Comparison of ENCODE assay signal across 8 cellular contexts in genomic region chr3:184174646-184175492, GRCh38. TPM values are rescaled to one million over a fixed set of nuclear protein-coding genes. Genes with fewer than 3 reads are reported as not detected.
DNase-seq lines count a peak whose midpoint lies in the region; ATAC-seq and TF ChIP-seq lines count a peak whose summit lies in the region.

Gene AP2M1, plus strand, starts transcription at chr3:184174855. Its CDS starts 2,139 bp downstream, at chr3:184176994.

- peak; percentile 13; the same call in 1 of the 2 replicates for TF ChIP-seq CTCF in GM12874 (IDR thresholded peaks at IDR 0.05; ENCODE audit: insufficient read depth, low read depth, low read length)
- TF ChIP-seq CTCF in parathyroid adenoma (IDR thresholded peaks at IDR 0.05), result no peak
- TF ChIP-seq CTCF in tibial nerve (IDR thresholded peaks at IDR 0.05), result no peak

- peak within 1 kb of the TSS; percentile 92 for H3K4me2 ChIP-seq in parathyroid adenoma (ENCODE audit: low read length)

- peak; percentile 81 to 85 for TF ChIP-seq POLR2A in tibial nerve (IDR thresholded peaks at IDR 0.05)

- H3K36me3 Mint-ChIP-seq in activated naive CD8-positive, alpha-beta T cell treated with anti-CD3 and anti-CD28 coated beads, Interleukin-2, amount 50 U/mL, for 24 hours (ENCODE audit: low read depth), result peaks cover 17% of the 10 kb centered on the region

- H3K27me3 ChIP-seq in parathyroid adenoma (ENCODE audit: control insufficient read depth, insufficient read depth, low read length), result no peaks in the 10 kb centered on the region
- H3K27me3 ChIP-seq in tibial nerve, result no peaks in the 10 kb centered on the region

- H3K4me1 ChIP-seq in parathyroid adenoma, result peaks cover 12% of the 10 kb centered on the region
- peaks cover 0 to 46% (median 26%) of the 10 kb centered on the region in 4 donors for H3K4me1 ChIP-seq in tibial nerve

- H3K27ac ChIP-seq in parathyroid adenoma, result peak within 1 kb of the TSS; percentile 71
- peak within 1 kb of the TSS; percentile 82 to 97 (median 93) for H3K27ac ChIP-seq in tibial nerve

- H2AFZ ChIP-seq in parathyroid adenoma, result peak within 1 kb of the TSS; percentile 85

- peak within 1 kb of the TSS; percentile 77 for H3K4me3 ChIP-seq in parathyroid adenoma (ENCODE audit: low read depth, low read length)
- H3K4me3 ChIP-seq in tibial nerve, result peak within 1 kb of the TSS; percentile 72 to 99 (median 92)

- H3K36me3 ChIP-seq in parathyroid adenoma (ENCODE audit: control insufficient read depth, insufficient read depth, low read length) (no peaks in the 10 kb centered on the region), tibial nerve (peaks cover 3 to 57% (median 27%) of the 10 kb centered on the region in 3 donors)

- no peaks in the 10 kb centered on the region for H3K9me3 Mint-ChIP-seq in activated naive CD8-positive, alpha-beta T cell treated with anti-CD3 and anti-CD28 coated beads, Interleukin-2, amount 50 U/mL, for 24 hours

- H3K9ac ChIP-seq in parathyroid adenoma, result peak within 1 kb of the TSS; percentile 90

- ATAC-seq in HG02763 (IDR thresholded peaks at IDR 0.05; ENCODE audit: unreplicated experiment) (peak; percentile 96), Right ventricle myocardium superior (ENCODE audit: poor library complexity) (peak; percentile 94)
- peak; percentile 95 for ATAC-seq in activated naive CD8-positive, alpha-beta T cell treated with anti-CD3 and anti-CD28 coated beads, Interleukin-2, amount 50 U/mL, for 24 hours

- no peaks in the 10 kb centered on the region for H3K9me3 ChIP-seq in parathyroid adenoma (ENCODE audit: control insufficient read depth, low read length)
- H3K9me3 ChIP-seq in tibial nerve, result no peaks in the 10 kb centered on the region

- intact Hi-C loops in Right ventricle myocardium superior (cut with DNase I), result no loop called here

- peak; percentile 100 for DNase-seq in NCI-H1417 treated with DMSO at 0.1 percent for 48 hours (lab: John Stamatoyannopoulos, UW)
- peak; percentile 100 for DNase-seq in SW480 (ENCODE audit: low spot score)
- DNase-seq in activated naive CD8-positive, alpha-beta T cell treated with anti-CD3 and anti-CD28 coated beads, Interleukin-2, amount 50 U/mL, for 24 hours, result peak; percentile 97
- DNase-seq in Right ventricle myocardium superior, result peak; percentile 99
- DNase-seq in tibial nerve (ENCODE audit: low spot score in 2 of 2), result peak; percentile 95 to 97

- peak within 1 kb of the TSS; percentile 83 for H3K27ac Mint-ChIP-seq in activated naive CD8-positive, alpha-beta T cell treated with anti-CD3 and anti-CD28 coated beads, Interleukin-2, amount 50 U/mL, for 24 hours

- peak; percentile 80 to 91 for TF ChIP-seq EP300 in tibial nerve (IDR thresholded peaks at IDR 0.05)

- WGBS in tibial nerve, 2 donors, result 1% methylated on average over 44 to 57 of the region's 73 CpGs

- peaks cover 30% of the 10 kb centered on the region for H3K4me1 Mint-ChIP-seq in activated naive CD8-positive, alpha-beta T cell treated with anti-CD3 and anti-CD28 coated beads, Interleukin-2, amount 50 U/mL, for 24 hours

- no peaks in the 10 kb centered on the region for H3K27me3 Mint-ChIP-seq in activated naive CD8-positive, alpha-beta T cell treated with anti-CD3 and anti-CD28 coated beads, Interleukin-2, amount 50 U/mL, for 24 hours

- peaks cover 21% of the 10 kb centered on the region for H3K79me2 ChIP-seq in parathyroid adenoma

- peak within 1 kb of the TSS; percentile 94 for H3K4me3 Mint-ChIP-seq in activated naive CD8-positive, alpha-beta T cell treated with anti-CD3 and anti-CD28 coated beads, Interleukin-2, amount 50 U/mL, for 24 hours

RNA-seq across cellular contexts. Expression of gene AP2M1, which starts in this region (rescaled TPM):
- total RNA-seq in Right ventricle myocardium superior (253 TPM), tibial nerve (100 to 1,000 TPM; 182 to 212 (median 199) TPM)

Comparison
In these comparisons a context has a peak if more than half of its experiments do, and no peak if none do; other contexts are left out.
1. Peak in every context shown above with its lines: DNase-seq, ATAC-seq, H3K4me3 ChIP-seq and H3K27ac ChIP-seq.